Comparison of ENCODE assay signal across 1 cellular context in genomic region chr16:11626657-11627291, GRCh38.
TF ChIP-seq lines count a peak whose summit lies in the region.

No MANE protein-coding gene starts in this region.

TF ChIP-seq in K562, 482 proteins besides CTCF, POLR2A, EP300 and RAD21 (continued from another document):
- no peak for TF ChIP-seq PATZ1 (CRISPR knock-in tag; IDR thresholded peaks at IDR 0.05; ENCODE audit: borderline replicate concordance)
